ENCODE assay signal across 9 cellular contexts in the genomic region with DNA sequence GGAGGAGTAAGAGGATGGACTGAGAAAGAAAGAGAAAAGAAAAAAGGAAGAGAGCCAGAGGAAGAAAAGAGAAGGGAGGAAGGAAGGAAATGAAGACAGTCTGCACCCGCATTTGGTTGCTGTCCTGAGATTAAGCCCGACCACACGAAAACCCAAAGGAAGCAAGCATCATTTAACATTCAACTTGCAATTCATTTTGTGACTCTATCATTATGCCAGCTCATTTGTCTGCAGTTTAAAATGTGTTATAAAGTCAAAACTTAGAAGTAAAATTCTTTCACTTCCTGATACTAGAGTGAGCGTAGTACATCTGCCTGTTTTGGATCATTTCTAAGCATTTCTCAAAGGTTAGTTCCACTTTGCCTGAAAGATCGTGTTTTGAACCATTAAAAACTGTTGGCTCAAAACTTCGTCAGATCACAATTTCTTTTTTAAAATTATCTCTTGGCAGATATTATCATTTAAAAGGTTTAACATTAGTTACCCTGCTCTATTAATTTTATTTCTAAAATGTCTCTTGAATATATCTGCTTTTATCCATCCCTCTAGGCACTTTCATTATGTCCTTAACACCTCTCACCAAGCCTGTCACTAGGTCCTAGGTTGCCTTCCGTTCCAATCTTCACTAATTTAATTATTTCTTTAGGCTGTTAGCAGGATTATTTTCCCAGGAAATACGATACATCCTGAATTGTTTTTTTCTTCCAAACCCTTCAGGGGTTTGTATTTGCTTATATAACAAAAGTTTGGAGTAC.
DNase-seq lines count a peak whose midpoint lies in the region; ATAC-seq and TF ChIP-seq lines count a peak whose summit lies in the region.
"Had no signal": no experiment of that assay in that cellular context is flagged by ENCODE, and none has a peak within 500 bp of the region (broad histone marks: within the 10 kb centered on the region; RNA-seq: fewer than 3 reads in every experiment).

No MANE protein-coding gene starts in this region.

- no peaks in the 10 kb centered on the region for H3K36me3 ChIP-seq in right atrium auricular region
- no peaks in the 10 kb centered on the region for H3K36me3 ChIP-seq in skeletal muscle satellite cell (ENCODE audit: insufficient read depth, low read length)
- H3K36me3 ChIP-seq in body of pancreas (replicated peaks in 1 of 2; ENCODE audit: insufficient read depth in 1 of 2, low read depth in 2 of 2) = no peaks in the 10 kb centered on the region
- H3K36me3 ChIP-seq: neutrophil had no signal

- no peaks in the 10 kb centered on the region for H3K4me1 ChIP-seq in right atrium auricular region
- peaks cover 37% of the 10 kb centered on the region for H3K4me1 ChIP-seq in skeletal muscle satellite cell (ENCODE audit: control insufficient read depth, insufficient read depth, low read length)
- H3K4me1 ChIP-seq in body of pancreas = no peaks in the 10 kb centered on the region

- H3K27me3 Mint-ChIP-seq in type B pancreatic cell = peaks cover 16% of the 10 kb centered on the region

- DNase-seq in Right ventricle myocardium inferior (ENCODE audit: missing footprints) (no peak), right atrium auricular region (ENCODE audit: low spot score) (no peak), SKM-1 treated with dmso at 0.1 percent for 144 hours (lab: John Stamatoyannopoulos, UW; ENCODE audit: unreplicated experiment) (peak; percentile 20), type B pancreatic cell (ENCODE audit: extremely low spot score, unreplicated experiment) (no peak), left lobe of liver (ENCODE audit: low spot score) (no peak), body of pancreas (no peak)

- H3K4me1 Mint-ChIP-seq in type B pancreatic cell (ENCODE audit: unreplicated experiment) = peaks cover 18% of the 10 kb centered on the region

- ATAC-seq in Right ventricle myocardium inferior (peak; percentile 8), HG02885 (IDR thresholded peaks at IDR 0.05; ENCODE audit: poor library complexity, unreplicated experiment) (peak; percentile 66), left lobe of liver (no peak), body of pancreas (no peak)

- H3K4me3 ChIP-seq in right atrium auricular region (no peak overlapping the region), skeletal muscle satellite cell (ENCODE audit: low read length) (peak overlapping the region; percentile 53), body of pancreas (no peak overlapping the region)

- WGBS in body of pancreas, 2 donors = 37 to 44% methylated on average over 8 of the region's 8 CpGs

- H3K36me3 Mint-ChIP-seq in type B pancreatic cell = no peaks in the 10 kb centered on the region

- H3K4me3 Mint-ChIP-seq in type B pancreatic cell = no peak overlapping the region

- H3K9me3 ChIP-seq in right atrium auricular region = no peaks in the 10 kb centered on the region
- H3K9me3 ChIP-seq in skeletal muscle satellite cell (replicated peaks; ENCODE audit: low read length) = no peaks in the 10 kb centered on the region
- H3K9me3 ChIP-seq in body of pancreas = no peaks in the 10 kb centered on the region
- H3K9me3 ChIP-seq: neutrophil had no signal

- no peaks in the 10 kb centered on the region for H3K27me3 ChIP-seq in right atrium auricular region
- H3K27me3 ChIP-seq in skeletal muscle satellite cell (ENCODE audit: control insufficient read depth, insufficient read depth, low read length) = no peaks in the 10 kb centered on the region
- no peaks in the 10 kb centered on the region for H3K27me3 ChIP-seq in body of pancreas

- no peak for TF ChIP-seq CTCF in right atrium auricular region (IDR thresholded peaks at IDR 0.05)
- TF ChIP-seq CTCF in type B pancreatic cell (conservative IDR thresholded peaks at IDR 0.05) = no peak
- TF ChIP-seq CTCF in body of pancreas (IDR thresholded peaks at IDR 0.05) = no peak

- H3K27ac ChIP-seq in right atrium auricular region = no peak overlapping the region
- H3K27ac ChIP-seq in body of pancreas = no peak overlapping the region
- H3K27ac ChIP-seq: neutrophil had no signal

- peak overlapping the region; percentile 78 for H3K4me2 ChIP-seq in skeletal muscle satellite cell (ENCODE audit: low read length)

- peak overlapping the region; percentile 26 for H3K9ac ChIP-seq in skeletal muscle satellite cell (ENCODE audit: low read depth, low read length)

- no peak for TF ChIP-seq POLR2A in body of pancreas (IDR thresholded peaks at IDR 0.05)

- H3K27ac Mint-ChIP-seq in type B pancreatic cell = no peak overlapping the region

- intact Hi-C loops in Right ventricle myocardium inferior (cut with DNase I) (no loop called here), body of pancreas (cut with DNase I) (no loop called here)

- no peaks in the 10 kb centered on the region for H3K9me3 Mint-ChIP-seq in type B pancreatic cell

Comparison
In these comparisons a context has a peak if more than half of its experiments do, and no peak if none do; other contexts are left out.
1. ATAC-seq: peak in Right ventricle myocardium inferior (single experiment) and HG02885 (single experiment); none in left lobe of liver (single experiment) and body of pancreas (single experiment).